Comparison of ENCODE assay signal across 21 cellular contexts in the genomic region with DNA sequence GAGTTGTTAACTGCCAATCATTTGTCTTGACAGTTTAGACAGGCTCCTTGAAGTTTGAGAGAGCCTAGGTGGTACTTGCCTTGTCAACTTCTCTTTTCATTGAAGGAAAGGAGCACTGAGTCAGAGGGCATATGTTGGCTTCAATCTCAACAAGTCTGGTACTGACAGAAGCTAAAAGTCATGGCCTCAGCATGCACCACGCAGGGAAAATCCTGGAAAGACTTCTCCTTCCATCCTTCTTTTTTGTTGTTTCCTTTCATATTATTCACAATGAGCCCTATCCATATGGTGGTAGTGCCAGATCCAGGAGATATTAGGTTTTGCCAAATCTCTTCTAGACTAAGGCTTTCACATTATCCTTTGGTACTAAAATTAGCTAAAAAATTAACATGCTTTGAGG.
"Had no signal": no experiment of that assay in that cellular context is flagged by ENCODE, and none has a peak within 500 bp of the region (broad histone marks: within the 10 kb centered on the region; RNA-seq: fewer than 3 reads in every experiment).

No MANE protein-coding gene starts in this region.

- H3K36me3 ChIP-seq: left ventricle myocardium inferior, lower lobe of right lung, sigmoid colon, stomach, thyroid gland, vagina had no signal

- ATAC-seq: left colon; lower lobe of right lung; natural killer cell; psoas muscle; right cardiac atrium; stimulated activated effector memory CD8-positive, alpha-beta T cell treated with anti-CD3 and anti-CD28 coated beads, Interleukin-12 subunit alpha, Interleukin-12 subunit beta, amount 100 ng/mL, for 72 hours had no signal

- H3K9me3 ChIP-seq: lower lobe of right lung, psoas muscle, sigmoid colon, stomach, thyroid gland, vagina had no signal

- DNase-seq: cortex of kidney; hypothalamus; immature natural killer cell; islet precursor cell; kidney glomerular epithelial cell; left colon; left ventricle myocardium inferior; lower lobe of right lung; natural killer cell; posterior cingulate gyrus; psoas muscle; right cardiac atrium; sigmoid colon; stimulated activated CD4-positive, alpha-beta T cell treated with anti-CD3 and anti-CD28 coated beads, Interleukin-2, amount 100 ng/mL, for 24 hours; stimulated activated CD4-positive, alpha-beta T cell treated with anti-CD3 and anti-CD28 coated beads, Interleukin-4, amount 100 ng/mL, for 24 hours; stimulated activated naive CD4-positive, alpha-beta T cell treated with Interleukin-2 at 50 U/mL for 16 hours; stomach; thyroid gland; trophoblast cell had no signal

- H3K4me1 ChIP-seq: lower lobe of right lung, psoas muscle, stomach had no signal

- H3K27ac ChIP-seq: left ventricle myocardium inferior, lower lobe of right lung, psoas muscle, sigmoid colon, stomach, thyroid gland, vagina had no signal

- H3K27me3 ChIP-seq: sigmoid colon, stomach, thyroid gland, vagina had no signal

- H3K4me3 ChIP-seq: left ventricle myocardium inferior, lower lobe of right lung, psoas muscle, sigmoid colon, stomach, thyroid gland, vagina had no signal
